Comparison of ENCODE assay signal across 11 cellular contexts in the genomic region with DNA sequence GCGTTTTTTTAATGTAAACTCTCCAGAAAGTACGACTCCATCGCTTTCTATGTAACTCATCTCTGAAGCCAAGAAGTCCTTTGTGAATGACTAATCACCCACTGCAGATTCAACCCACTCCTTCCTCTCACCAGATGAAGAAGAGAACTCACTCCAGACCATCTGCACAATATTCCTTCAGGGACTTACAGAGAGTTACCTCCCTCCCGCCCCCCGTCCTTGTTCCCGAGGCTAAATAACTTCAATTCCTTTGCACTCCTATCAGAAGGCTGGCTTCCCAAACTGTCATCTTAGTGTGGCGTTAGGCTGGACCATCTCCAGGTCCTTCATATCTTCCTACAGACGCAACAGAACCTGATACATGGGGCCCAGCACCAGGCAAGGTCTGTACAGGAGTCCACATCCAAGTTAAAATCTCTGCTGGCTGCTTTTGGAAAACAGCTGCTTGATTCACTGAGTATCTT.
A peak's percentile ranks its signal among the peaks of the same experiment; 100 is the strongest.
DNase-seq lines count a peak whose midpoint lies in the region; ATAC-seq, FAIRE-seq and TF ChIP-seq lines count a peak whose summit lies in the region.
"Had no signal": no experiment of that assay in that cellular context is flagged by ENCODE, and none has a peak within 500 bp of the region (broad histone marks: within the 10 kb centered on the region; RNA-seq: fewer than 3 reads in every experiment).

No MANE protein-coding gene starts in this region.

- H3K27ac ChIP-seq in A549, result peak overlapping the region; percentile 88 to 90
- H3K27ac ChIP-seq in GM23338 (ENCODE audit: low read depth), result no peak overlapping the region

- H3K9me3 Mint-ChIP-seq in GM23338 (no peaks in the 10 kb centered on the region), brain (no peaks in the 10 kb centered on the region)

- ATAC-seq in A549, result no peak
- ATAC-seq in GM23338, result no peak
- ATAC-seq in GM21529 (IDR thresholded peaks at IDR 0.05; ENCODE audit: unreplicated experiment), result no peak
- ATAC-seq in GM21367 (IDR thresholded peaks at IDR 0.05; ENCODE audit: unreplicated experiment), result no peak
- no peak for ATAC-seq in HG02623 (IDR thresholded peaks at IDR 0.05; ENCODE audit: unreplicated experiment)
- no peak for ATAC-seq in GM21528 (IDR thresholded peaks at IDR 0.05; ENCODE audit: low FRiP score, unreplicated experiment)

- TF ChIP-seq CTCF in A549 (IDR thresholded peaks at IDR 0.05) (no peak), GM23338 (conservative IDR thresholded peaks at IDR 0.05; ENCODE audit: low read depth in 2 of 2) (no peak), brain (conservative IDR thresholded peaks at IDR 0.05) (no peak)

- no peaks in the 10 kb centered on the region for H3K9me2 ChIP-seq in GM23338 (ENCODE audit: insufficient read depth)

- peak overlapping the region; percentile 52 for H3K4me2 ChIP-seq in A549
- H3K4me2 ChIP-seq in GM23338, result no peak overlapping the region

- H3K4me1 Mint-ChIP-seq in GM23338 (peaks cover 44% of the 10 kb centered on the region), brain (peaks cover 74% of the 10 kb centered on the region)

- peaks cover 29% of the 10 kb centered on the region; the same call in 1 of the 2 replicates for H3K79me2 ChIP-seq in GM23338 (replicated peaks; ENCODE audit: insufficient read depth)

- no peaks in the 10 kb centered on the region for H4K20me1 ChIP-seq in GM23338 (replicated peaks; ENCODE audit: insufficient read depth)

- H3K36me3 ChIP-seq in GM23338 (ENCODE audit: insufficient read depth), result no peaks in the 10 kb centered on the region; the same call in none of the 2 replicates

- H3K9me3 ChIP-seq in A549, result no peaks in the 10 kb centered on the region

- H3K4me1 ChIP-seq in A549 (peaks cover 83% of the 10 kb centered on the region), GM23338 (ENCODE audit: insufficient read depth) (peaks cover 13% of the 10 kb centered on the region)

- H3K27me3 ChIP-seq in GM23338 (ENCODE audit: insufficient read depth), result no peaks in the 10 kb centered on the region

- H3K4me3 ChIP-seq in A549 (no peak overlapping the region), GM23338 (no peak overlapping the region)

- TF ChIP-seq RAD21 in A549 (conservative IDR thresholded peaks at IDR 0.05 in 1 of 2, IDR thresholded peaks at IDR 0.05 in 1 of 2), result no peak

- 89% methylated on average over 8 of the region's 8 CpGs for WGBS in A549 (ENCODE audit: missing lambda C conversion rate)

- 0 out of 2 replicates have a peak overlapping the region, but pooled peaks have one; percentile 17 for H3K27ac Mint-ChIP-seq in GM23338
- peak overlapping the region in 4 of 5 experiments; percentile 76 to 94 (median 82) for H3K27ac Mint-ChIP-seq in brain

- no peak for DNase-seq in A549 (ENCODE audit: low read depth in 1 of 2, low spot score in 1 of 2)
- DNase-seq in GM23338 (ENCODE audit: low spot score), result no peak
- DNase-seq in kidney glomerular epithelial cell (lab: John Stamatoyannopoulos, UW), result peak; percentile 34
- DNase-seq: activated CD4-positive, CD25-positive, alpha-beta regulatory T cell treated with anti-CD3 and anti-CD28 coated beads, Interleukin-2, amount 50 U/mL, for 72 hours; DMS79; stimulated activated CD8-positive, alpha-beta memory T cell treated with anti-CD3 and anti-CD28 coated beads, Interleukin-4, amount 100 ng/mL, for 48 hours had no signal

- no peak overlapping the region for H3K4me3 Mint-ChIP-seq in GM23338
- H3K4me3 Mint-ChIP-seq in brain, result peak overlapping the region in 4 of 5 experiments; percentile 8 to 66 (median 45)

- H3K36me3 Mint-ChIP-seq in GM23338 (ENCODE audit: low read depth) (peaks cover 11% of the 10 kb centered on the region), brain (peaks cover 85% of the 10 kb centered on the region)

- TF ChIP-seq POLR2A in A549 (IDR thresholded peaks at IDR 0.05; ENCODE audit: low read length), result no peak

- POLR2A ChIA-PET in A549 (lab: Yijun Ruan, JAX), result no interaction called here

- H3F3A ChIP-seq in GM23338 (replicated peaks; ENCODE audit: low read depth), result no peaks in the 10 kb centered on the region

- H3K27me3 Mint-ChIP-seq in GM23338 (ENCODE audit: insufficient read depth, low read depth, poor library complexity) (peaks cover 4% of the 10 kb centered on the region), brain (no peaks in the 10 kb centered on the region)

- no peak overlapping the region for H2AFZ ChIP-seq in GM23338

- TF ChIP-seq EP300 in A549 (IDR thresholded peaks at IDR 0.05), result no peak

- CTCF ChIA-PET in A549 (lab: Yijun Ruan, JAX), result interaction anchor here (1.3 to 1.4 kb wide), 2 partner anchors 13 to 130 kb away, joined by 3 to 5 read pairs; no protein-coding TSS in a partner anchor

- no peak for FAIRE-seq in A549 (lab: Jason Lieb, UNC)

TF ChIP-seq in A549, 52 proteins besides CTCF, POLR2A, EP300 and RAD21:
- no peak for TF ChIP-seq KDM5A (IDR thresholded peaks at IDR 0.05)
- TF ChIP-seq MYC (IDR thresholded peaks at IDR 0.05; ENCODE audit: borderline replicate concordance, low read length), result no peak

TF ChIP-seq in GM23338, 12 proteins besides CTCF, POLR2A, EP300 and RAD21 (continues in another document):
- TF ChIP-seq, protein P1, sequence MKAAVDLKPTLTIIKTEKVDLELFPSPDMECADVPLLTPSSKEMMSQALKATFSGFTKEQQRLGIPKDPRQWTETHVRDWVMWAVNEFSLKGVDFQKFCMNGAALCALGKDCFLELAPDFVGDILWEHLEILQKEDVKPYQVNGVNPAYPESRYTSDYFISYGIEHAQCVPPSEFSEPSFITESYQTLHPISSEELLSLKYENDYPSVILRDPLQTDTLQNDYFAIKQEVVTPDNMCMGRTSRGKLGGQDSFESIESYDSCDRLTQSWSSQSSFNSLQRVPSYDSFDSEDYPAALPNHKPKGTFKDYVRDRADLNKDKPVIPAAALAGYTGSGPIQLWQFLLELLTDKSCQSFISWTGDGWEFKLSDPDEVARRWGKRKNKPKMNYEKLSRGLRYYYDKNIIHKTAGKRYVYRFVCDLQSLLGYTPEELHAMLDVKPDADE (IDR thresholded peaks at IDR 0.05), result no peak
- TF ChIP-seq CREB1 (CRISPR knock-in tag; IDR thresholded peaks at IDR 0.05; ENCODE audit: low read depth), result no peak
- TF ChIP-seq, protein P2, sequence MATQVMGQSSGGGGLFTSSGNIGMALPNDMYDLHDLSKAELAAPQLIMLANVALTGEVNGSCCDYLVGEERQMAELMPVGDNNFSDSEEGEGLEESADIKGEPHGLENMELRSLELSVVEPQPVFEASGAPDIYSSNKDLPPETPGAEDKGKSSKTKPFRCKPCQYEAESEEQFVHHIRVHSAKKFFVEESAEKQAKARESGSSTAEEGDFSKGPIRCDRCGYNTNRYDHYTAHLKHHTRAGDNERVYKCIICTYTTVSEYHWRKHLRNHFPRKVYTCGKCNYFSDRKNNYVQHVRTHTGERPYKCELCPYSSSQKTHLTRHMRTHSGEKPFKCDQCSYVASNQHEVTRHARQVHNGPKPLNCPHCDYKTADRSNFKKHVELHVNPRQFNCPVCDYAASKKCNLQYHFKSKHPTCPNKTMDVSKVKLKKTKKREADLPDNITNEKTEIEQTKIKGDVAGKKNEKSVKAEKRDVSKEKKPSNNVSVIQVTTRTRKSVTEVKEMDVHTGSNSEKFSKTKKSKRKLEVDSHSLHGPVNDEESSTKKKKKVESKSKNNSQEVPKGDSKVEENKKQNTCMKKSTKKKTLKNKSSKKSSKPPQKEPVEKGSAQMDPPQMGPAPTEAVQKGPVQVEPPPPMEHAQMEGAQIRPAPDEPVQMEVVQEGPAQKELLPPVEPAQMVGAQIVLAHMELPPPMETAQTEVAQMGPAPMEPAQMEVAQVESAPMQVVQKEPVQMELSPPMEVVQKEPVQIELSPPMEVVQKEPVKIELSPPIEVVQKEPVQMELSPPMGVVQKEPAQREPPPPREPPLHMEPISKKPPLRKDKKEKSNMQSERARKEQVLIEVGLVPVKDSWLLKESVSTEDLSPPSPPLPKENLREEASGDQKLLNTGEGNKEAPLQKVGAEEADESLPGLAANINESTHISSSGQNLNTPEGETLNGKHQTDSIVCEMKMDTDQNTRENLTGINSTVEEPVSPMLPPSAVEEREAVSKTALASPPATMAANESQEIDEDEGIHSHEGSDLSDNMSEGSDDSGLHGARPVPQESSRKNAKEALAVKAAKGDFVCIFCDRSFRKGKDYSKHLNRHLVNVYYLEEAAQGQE (IDR thresholded peaks at IDR 0.05; ENCODE audit: unreplicated experiment), result no peak
- no peak for TF ChIP-seq NANOG (IDR thresholded peaks at IDR 0.05; ENCODE audit: borderline replicate concordance)
